Comparison of ENCODE assay signal across 21 cellular contexts in the genomic region with DNA sequence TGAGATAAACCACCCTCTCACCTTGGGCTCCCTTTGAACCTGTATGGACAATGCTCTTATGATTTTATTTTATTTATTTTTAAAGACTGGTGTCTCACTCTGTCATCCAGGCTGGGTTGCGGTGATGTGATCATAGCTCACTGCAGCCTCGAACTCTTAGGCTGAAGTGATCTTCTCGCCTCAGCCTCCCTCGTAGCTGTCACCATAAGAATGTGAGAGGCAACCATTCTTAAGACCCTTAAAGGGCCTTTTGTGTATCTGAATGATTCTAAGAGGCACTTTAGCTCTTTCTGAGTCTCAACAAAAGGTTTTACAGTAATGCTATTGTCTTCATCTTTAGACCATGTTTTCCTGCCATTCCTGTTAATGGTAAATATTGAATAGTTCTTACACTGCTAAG.
"Had no signal": no experiment of that assay in that cellular context is flagged by ENCODE, and none has a peak within 500 bp of the region (broad histone marks: within the 10 kb centered on the region; RNA-seq: fewer than 3 reads in every experiment).

No MANE protein-coding gene starts in this region.

- H3K9me3 Mint-ChIP-seq: stimulated activated naive CD8-positive, alpha-beta T cell treated with anti-CD3 and anti-CD28 coated beads, Interleukin-15, Interleukin-2, amounts not matched to agents 100 ng/mL and 50 ng/mL, for 24 hours had no signal

- DNase-seq: effector memory CD4-positive, alpha-beta T cell; glutamatergic neuron; kidney; left cardiac atrium; left ventricle myocardium inferior; lower lobe of right lung; mesenchymal stem cell; midbrain; psoas muscle; retina; right lobe of liver; stimulated activated CD4-positive, alpha-beta T cell treated with anti-CD3 and anti-CD28 coated beads, Interleukin-4, amount 100 ng/mL, for 1 hour; tibial artery; upper lobe of left lung had no signal

- H3K36me3 ChIP-seq: gastroesophageal sphincter, left ventricle myocardium inferior, lower lobe of right lung, neutrophil, right lobe of liver, tibial artery, upper lobe of left lung, vagina had no signal

- H3K4me1 Mint-ChIP-seq: stimulated activated memory B cell treated with anti-CD40 and anti-IgM and Interleukin-4, amounts not matched to agents 10 μg/mL and 1 μg/mL and 100 μg/mL, for 72 hours had no signal

- H3K4me3 ChIP-seq: gastroesophageal sphincter, left ventricle myocardium inferior, lower lobe of right lung, psoas muscle, right lobe of liver, tibial artery, upper lobe of left lung, vagina had no signal

- ATAC-seq: esophagus mucosa; gastroesophageal sphincter; natural killer cell treated with Interleukin-12 subunit alpha and Interleukin-12 subunit beta and Interleukin-15 and Interleukin-18, amount 100 ng/mL, for 72 hours; psoas muscle; right lobe of liver; stimulated activated memory B cell treated with anti-CD40 and anti-IgM and Interleukin-4, amounts not matched to agents 10 μg/mL and 1 μg/mL and 100 μg/mL, for 72 hours had no signal

- H3K27ac Mint-ChIP-seq: natural killer cell treated with Interleukin-12 subunit alpha and Interleukin-12 subunit beta and Interleukin-15 and Interleukin-18, amount 100 ng/mL, for 72 hours; stimulated activated memory B cell treated with anti-CD40 and anti-IgM and Interleukin-4, amounts not matched to agents 10 μg/mL and 1 μg/mL and 100 μg/mL, for 72 hours; stimulated activated naive CD8-positive, alpha-beta T cell treated with anti-CD3 and anti-CD28 coated beads, Interleukin-15, Interleukin-2, amounts not matched to agents 100 ng/mL and 50 ng/mL, for 24 hours had no signal

- H3K27me3 Mint-ChIP-seq: natural killer cell treated with Interleukin-12 subunit alpha and Interleukin-12 subunit beta and Interleukin-15 and Interleukin-18, amount 100 ng/mL, for 72 hours; stimulated activated memory B cell treated with anti-CD40 and anti-IgM and Interleukin-4, amounts not matched to agents 10 μg/mL and 1 μg/mL and 100 μg/mL, for 72 hours; stimulated activated naive CD8-positive, alpha-beta T cell treated with anti-CD3 and anti-CD28 coated beads, Interleukin-15, Interleukin-2, amounts not matched to agents 100 ng/mL and 50 ng/mL, for 24 hours had no signal

- H3K4me3 Mint-ChIP-seq: natural killer cell treated with Interleukin-12 subunit alpha and Interleukin-12 subunit beta and Interleukin-15 and Interleukin-18, amount 100 ng/mL, for 72 hours; stimulated activated memory B cell treated with anti-CD40 and anti-IgM and Interleukin-4, amounts not matched to agents 10 μg/mL and 1 μg/mL and 100 μg/mL, for 72 hours; stimulated activated naive CD8-positive, alpha-beta T cell treated with anti-CD3 and anti-CD28 coated beads, Interleukin-15, Interleukin-2, amounts not matched to agents 100 ng/mL and 50 ng/mL, for 24 hours had no signal

- H3K27me3 ChIP-seq: gastroesophageal sphincter, neutrophil, right lobe of liver, tibial artery, upper lobe of left lung, vagina had no signal

- H3K27ac ChIP-seq: gastroesophageal sphincter, lower lobe of right lung, neutrophil, psoas muscle, right lobe of liver, tibial artery, upper lobe of left lung, vagina had no signal

- H3K9me3 ChIP-seq: gastroesophageal sphincter, left ventricle myocardium inferior, lower lobe of right lung, neutrophil, psoas muscle, right lobe of liver, tibial artery, upper lobe of left lung, vagina had no signal

- H3K4me1 ChIP-seq: gastroesophageal sphincter, lower lobe of right lung, psoas muscle, right lobe of liver, tibial artery, upper lobe of left lung, vagina had no signal
